Comparison of ENCODE assay signal across 35 cellular contexts in the genomic region with DNA sequence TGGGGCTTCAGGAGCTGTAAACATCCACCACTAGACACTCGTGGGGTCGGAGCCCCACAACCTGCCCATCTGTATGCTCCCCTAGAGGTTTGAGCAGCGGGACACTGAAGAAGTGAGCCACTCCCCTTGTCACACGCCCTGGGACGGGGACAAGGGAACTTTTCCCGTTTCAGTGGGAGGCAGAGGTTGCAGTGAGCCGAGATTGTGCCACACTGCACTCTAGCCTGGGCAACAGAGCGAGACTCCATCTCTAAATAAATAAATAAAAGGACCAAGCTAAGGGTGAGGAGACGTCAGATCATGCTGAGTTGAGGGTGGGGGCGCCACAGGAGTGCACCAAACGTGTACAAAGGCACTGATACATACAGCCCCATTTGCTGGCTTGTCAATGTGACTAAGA. TPM values are rescaled to one million over a fixed set of nuclear protein-coding genes. Genes with fewer than 3 reads are reported as not detected.
"Had no signal": no experiment of that assay in that cellular context is flagged by ENCODE, and none has a peak within 500 bp of the region (broad histone marks: within the 10 kb centered on the region; RNA-seq: fewer than 3 reads in every experiment).

No MANE protein-coding gene starts in this region.

- H3K27ac Mint-ChIP-seq: natural killer cell treated with Interleukin-12 subunit alpha and Interleukin-12 subunit beta and Interleukin-15 and Interleukin-18, amount 100 ng/mL, for 72 hours; progenitor cell of endocrine pancreas; stimulated activated memory B cell treated with anti-CD40 and anti-IgM and Interleukin-4, amounts not matched to agents 10 μg/mL and 1 μg/mL and 100 μg/mL, for 72 hours; stimulated activated naive CD8-positive, alpha-beta T cell treated with anti-CD3 and anti-CD28 coated beads, Interleukin-15, amount 100 ng/mL, for 72 hours; type B pancreatic cell had no signal

- H3K27ac ChIP-seq: ovary, parathyroid adenoma, psoas muscle, skin epidermis, spleen, suprapubic skin, testis, tibial artery, transverse colon, upper lobe of right lung, uterus had no signal

- H3K9ac ChIP-seq: parathyroid adenoma had no signal

- H3K4me1 ChIP-seq: uterus had no signal

- H3K27me3 ChIP-seq: ovary, spleen, suprapubic skin, testis, tibial artery, transverse colon, upper lobe of right lung, uterus had no signal

- H3K9me3 ChIP-seq: ovary, psoas muscle, spleen, suprapubic skin, testis, tibial artery, transverse colon, upper lobe of right lung, uterus had no signal

- H3K27me3 Mint-ChIP-seq: naive B cell; naive thymus-derived CD8-positive, alpha-beta T cell; natural killer cell treated with Interleukin-12 subunit alpha and Interleukin-12 subunit beta and Interleukin-15 and Interleukin-18, amount 100 ng/mL, for 72 hours; progenitor cell of endocrine pancreas; stimulated activated memory B cell treated with anti-CD40 and anti-IgM and Interleukin-4, amounts not matched to agents 10 μg/mL and 1 μg/mL and 100 μg/mL, for 72 hours; stimulated activated naive CD8-positive, alpha-beta T cell treated with anti-CD3 and anti-CD28 coated beads, Interleukin-15, amount 100 ng/mL, for 72 hours; type B pancreatic cell had no signal

- H3K36me3 Mint-ChIP-seq: natural killer cell treated with Interleukin-12 subunit alpha and Interleukin-12 subunit beta and Interleukin-15 and Interleukin-18, amount 100 ng/mL, for 72 hours had no signal

- DNase-seq: naive B cell; naive thymus-derived CD8-positive, alpha-beta T cell; occipital lobe; ovary; posterior cingulate gyrus; psoas muscle; right cardiac atrium; spleen; stimulated activated CD4-positive, alpha-beta T cell treated with anti-CD3 and anti-CD28 coated beads, Interleukin-12 subunit alpha, Interleukin-12 subunit beta, amount 100 ng/mL, for 4 hours; stimulated activated CD4-positive, alpha-beta T cell treated with anti-CD3 and anti-CD28 coated beads, Interleukin-1b, Interleukin-23, amount 100 ng/mL, for 48 hours; stimulated activated CD4-positive, alpha-beta T cell treated with anti-CD3 and anti-CD28 coated beads, Interleukin-4, amount 100 ng/mL, for 1 hour; stimulated activated CD4-positive, alpha-beta T cell treated with anti-CD3 and anti-CD28 coated beads, Interleukin-4, amount 100 ng/mL, for 4 hours; stimulated activated CD8-positive, alpha-beta memory T cell treated with anti-CD3 and anti-CD28 coated beads, Interleukin-4, amount 100 ng/mL, for 48 hours; stimulated activated naive CD4-positive, alpha-beta T cell; stimulated activated naive CD8-positive, alpha-beta T cell treated with anti-CD3 and anti-CD28 coated beads, Interleukin-15, amount 100 ng/mL, for 72 hours; stimulated activated naive CD8-positive, alpha-beta T cell treated with anti-CD3 and anti-CD28 coated beads, Interleukin-15, Interleukin-2, amounts not matched to agents 100 U/mL and 50 U/mL, for 24 hours; substantia nigra; testis; tibial artery; transverse colon; upper lobe of right lung; uterus had no signal

- H3K4me3 ChIP-seq: ovary, psoas muscle, skin epidermis, smooth muscle cell, spleen, suprapubic skin, testis, tibial artery, transverse colon, upper lobe of right lung, uterus had no signal

- H3K9me3 Mint-ChIP-seq: naive B cell; naive thymus-derived CD8-positive, alpha-beta T cell; natural killer cell treated with Interleukin-12 subunit alpha and Interleukin-12 subunit beta and Interleukin-15 and Interleukin-18, amount 100 ng/mL, for 72 hours; stimulated activated naive CD8-positive, alpha-beta T cell treated with anti-CD3 and anti-CD28 coated beads, Interleukin-15, amount 100 ng/mL, for 72 hours; type B pancreatic cell had no signal

- H3K4me3 Mint-ChIP-seq: naive B cell; naive thymus-derived CD8-positive, alpha-beta T cell; natural killer cell treated with Interleukin-12 subunit alpha and Interleukin-12 subunit beta and Interleukin-15 and Interleukin-18, amount 100 ng/mL, for 72 hours; stimulated activated memory B cell treated with anti-CD40 and anti-IgM and Interleukin-4, amounts not matched to agents 10 μg/mL and 1 μg/mL and 100 μg/mL, for 72 hours; stimulated activated naive CD8-positive, alpha-beta T cell treated with anti-CD3 and anti-CD28 coated beads, Interleukin-15, amount 100 ng/mL, for 72 hours; type B pancreatic cell had no signal

- ATAC-seq: naive thymus-derived CD8-positive, alpha-beta T cell; natural killer cell treated with Interleukin-12 subunit alpha and Interleukin-12 subunit beta and Interleukin-15 and Interleukin-18, amount 100 ng/mL, for 72 hours; psoas muscle; right cardiac atrium; sciatic nerve; stimulated activated memory B cell treated with anti-CD40 and anti-IgM and Interleukin-4, amounts not matched to agents 10 μg/mL and 1 μg/mL and 100 μg/mL, for 72 hours; stimulated activated naive CD8-positive, alpha-beta T cell treated with anti-CD3 and anti-CD28 coated beads, Interleukin-15, amount 100 ng/mL, for 72 hours; stimulated activated naive CD8-positive, alpha-beta T cell treated with anti-CD3 and anti-CD28 coated beads, Interleukin-15, Interleukin-2, amounts not matched to agents 100 U/mL and 50 U/mL, for 24 hours; upper lobe of right lung had no signal

- H3K36me3 ChIP-seq: ovary, suprapubic skin, transverse colon, upper lobe of right lung, uterus had no signal

- H3K4me2 ChIP-seq: smooth muscle cell had no signal

- H2AFZ ChIP-seq: parathyroid adenoma had no signal

RNA-seq across cellular contexts. Expression of a gene that starts 48.2 kb away (rescaled TPM):
- total RNA-seq: naive thymus-derived CD8-positive, alpha-beta T cell; natural killer cell treated with Interleukin-12 subunit alpha and Interleukin-12 subunit beta and Interleukin-15 and Interleukin-18, amount 100 ng/mL, for 72 hours; occipital lobe; osteoblast; ovary; progenitor cell of endocrine pancreas; psoas muscle; renal cortical epithelial cell; right cardiac atrium; sciatic nerve; smooth muscle cell; spleen; testis; transverse colon; upper lobe of right lung; urinary bladder; uterus had no signal
- polyA plus RNA-seq: naive thymus-derived CD8-positive, alpha-beta T cell; neural cell; ovary; psoas muscle; right cardiac atrium; smooth muscle cell; spleen had no signal
